ENCODE assay signal across 11 cellular contexts in genomic region chrX:40552768-40553167, GRCh38. TPM values are rescaled to one million over a fixed set of nuclear protein-coding genes. Genes with fewer than 3 reads are reported as not detected.
DNase-seq lines count a peak whose midpoint lies in the region; ATAC-seq and TF ChIP-seq lines count a peak whose summit lies in the region.
"Had no signal": no experiment of that assay in that cellular context is flagged by ENCODE, and none has a peak within 500 bp of the region (broad histone marks: within the 10 kb centered on the region; RNA-seq: fewer than 3 reads in every experiment).

No MANE protein-coding gene starts in this region.

- H3K4me3 Mint-ChIP-seq in glutamatergic neuron (ENCODE audit: unreplicated experiment), result no peak overlapping the region
- no peak overlapping the region for H3K4me3 Mint-ChIP-seq in T-cell
- H3K4me3 Mint-ChIP-seq: stimulated activated naive CD8-positive, alpha-beta T cell treated with anti-CD3 and anti-CD28 coated beads, Interleukin-15, Interleukin-2, amounts not matched to agents 100 ng/mL and 50 ng/mL, for 24 hours had no signal

- in situ Hi-C loops in GM23248 (cut with MboI), result no loop called here

- peak; percentile 42 for TF ChIP-seq CTCF in AG10803 (conservative IDR thresholded peaks at IDR 0.05; ENCODE audit: low read length)
- TF ChIP-seq CTCF in RWPE1 (conservative IDR thresholded peaks at IDR 0.05; ENCODE audit: low read depth), result 0 out of 2 replicates have a peak, but pooled peaks have one; percentile 8
- no peak for TF ChIP-seq CTCF in glutamatergic neuron (IDR thresholded peaks at IDR 0.05; ENCODE audit: partially characterized antibody, unreplicated experiment)
- TF ChIP-seq CTCF in left lung (IDR thresholded peaks at IDR 0.05), result no peak

- H3K9me3 Mint-ChIP-seq in glutamatergic neuron (ENCODE audit: unreplicated experiment), result peaks cover 6% of the 10 kb centered on the region
- H3K9me3 Mint-ChIP-seq in T-cell, result no peaks in the 10 kb centered on the region
- H3K9me3 Mint-ChIP-seq: stimulated activated naive CD8-positive, alpha-beta T cell treated with anti-CD3 and anti-CD28 coated beads, Interleukin-15, Interleukin-2, amounts not matched to agents 100 ng/mL and 50 ng/mL, for 24 hours had no signal

- H3F3A ChIP-seq in GM23248 (ENCODE audit: insufficient read depth), result no peaks in the 10 kb centered on the region

- H3K79me2 ChIP-seq in GM23248 (ENCODE audit: insufficient read depth), result no peaks in the 10 kb centered on the region

- H2AFZ ChIP-seq in GM23248, result no peak overlapping the region

- H3K9me2 ChIP-seq in GM23248 (ENCODE audit: insufficient read depth), result no peaks in the 10 kb centered on the region

- H3K36me3 Mint-ChIP-seq in glutamatergic neuron (ENCODE audit: unreplicated experiment) (no peaks in the 10 kb centered on the region), T-cell (no peaks in the 10 kb centered on the region)

- 62% methylated on average over 5 of the region's 5 CpGs for WGBS in GM23248 (ENCODE audit: low coverage in 1 of 2, low lambda C conversion rate in 2 of 2, missing lambda C conversion rate in 2 of 2), 2 experiments

- H3K27ac Mint-ChIP-seq in glutamatergic neuron (ENCODE audit: unreplicated experiment) (peak overlapping the region; percentile 38), T-cell (no peak overlapping the region)
- H3K27ac Mint-ChIP-seq: stimulated activated naive CD8-positive, alpha-beta T cell treated with anti-CD3 and anti-CD28 coated beads, Interleukin-15, Interleukin-2, amounts not matched to agents 100 ng/mL and 50 ng/mL, for 24 hours had no signal

- no peak overlapping the region for H3K4me2 ChIP-seq in GM23248 (ENCODE audit: unreplicated experiment)

- DNase-seq in AG10803 (ENCODE audit: low read depth) (peak; percentile 20), GM23248 (peak; percentile 28), RWPE1 (ENCODE audit: low spot score) (no peak), glutamatergic neuron (no peak), left lung (no peak), T-cell (no peak)
- DNase-seq: cortex of kidney, NCI-H1105 treated with DMSO at 0.1 percent for 48 hours had no signal

- H3K27ac ChIP-seq in GM23248 (no peak overlapping the region), RWPE1 (no peak overlapping the region), left lung (no peak overlapping the region)

- POLR2A ChIA-PET in RWPE1 (lab: Yijun Ruan, JAX; ENCODE audit: low non-redundant PET), result no interaction called here
- POLR2A ChIA-PET in T-cell (lab: Charles Lee), result no interaction called here

- H3K27me3 Mint-ChIP-seq in glutamatergic neuron (ENCODE audit: unreplicated experiment) (peaks cover 7% of the 10 kb centered on the region), T-cell (peaks cover 0 to 29% of the 10 kb centered on the region in 2 donors)
- H3K27me3 Mint-ChIP-seq: stimulated activated naive CD8-positive, alpha-beta T cell treated with anti-CD3 and anti-CD28 coated beads, Interleukin-15, Interleukin-2, amounts not matched to agents 100 ng/mL and 50 ng/mL, for 24 hours had no signal

- CTCF ChIA-PET in RWPE1 (lab: Yijun Ruan, JAX), result no interaction called here
- CTCF ChIA-PET in T-cell (lab: Charles Lee), result no interaction called here

- no peak for ATAC-seq in GM21528 (IDR thresholded peaks at IDR 0.05; ENCODE audit: low FRiP score, unreplicated experiment)
- ATAC-seq in left lung, result no peak
- no peak for ATAC-seq in GM19035 (IDR thresholded peaks at IDR 0.05; ENCODE audit: unreplicated experiment)
- ATAC-seq in T-cell (replicated peaks in 1 of 4), result no peak

- no peaks in the 10 kb centered on the region for H3K36me3 ChIP-seq in GM23248 (ENCODE audit: low read depth)
- H3K36me3 ChIP-seq in left lung, result no peaks in the 10 kb centered on the region

- H3K9ac ChIP-seq in GM23248, result no peak overlapping the region

- no peaks in the 10 kb centered on the region for H3K4me1 ChIP-seq in GM23248 (ENCODE audit: insufficient read depth)
- no peaks in the 10 kb centered on the region for H3K4me1 ChIP-seq in left lung

- H4K20me1 ChIP-seq in GM23248 (ENCODE audit: insufficient read depth), result no peaks in the 10 kb centered on the region

- intact Hi-C loops in left lung (cut with DNase I), result no loop called here

- no peaks in the 10 kb centered on the region for H3K9me3 ChIP-seq in GM23248 (ENCODE audit: low read depth)
- H3K9me3 ChIP-seq in left lung, result no peaks in the 10 kb centered on the region

- H3K4me1 Mint-ChIP-seq in glutamatergic neuron (ENCODE audit: low read depth, unreplicated experiment) (peaks cover 20% of the 10 kb centered on the region), T-cell (no peaks in the 10 kb centered on the region)

- H3K27me3 ChIP-seq in GM23248 (replicated peaks; ENCODE audit: insufficient read depth), result no peaks in the 10 kb centered on the region
- peaks cover 0 to 8% of the 10 kb centered on the region in 2 donors for H3K27me3 ChIP-seq in left lung

- H3K4me3 ChIP-seq in AG10803 (ENCODE audit: low read length), result no peak overlapping the region
- H3K4me3 ChIP-seq in GM23248, result no peak overlapping the region
- H3K4me3 ChIP-seq in left lung, result no peak overlapping the region

RNA-seq across cellular contexts. Expression of gene ATP6AP2, which starts 28.0 kb away (rescaled TPM):
- 211 and 212 TPM in 2 replicates for total RNA-seq in GM23248 (2014; rRNA removed; shearing (Covaris generic))
- polyA plus RNA-seq in GM23248 (2016; fragmentation: Nextera tagmentation; extraction: Ambion mirVana), result 442 and 443 TPM in 2 replicates
- total RNA-seq in glutamatergic neuron (ENCODE audit: unreplicated experiment), result 59.0 TPM
- 100 to 1,000 TPM; 129 to 135 TPM for total RNA-seq in left lung
- 10 to 100 TPM; 62.3 to 92.0 (median 74.1) TPM for total RNA-seq in T-cell

Comparison
In these comparisons a context has a peak if more than half of its experiments do, and no peak if none do; other contexts are left out.
1. DNase-seq: peak in AG10803 (single experiment) and GM23248 (single experiment); none in RWPE1 (single experiment), glutamatergic neuron (single experiment), left lung (0 of 2) and T-cell (0 of 34).
2. CTCF ChIP-seq: peak in AG10803 (single experiment) and RWPE1 (single experiment); none in glutamatergic neuron (single experiment) and left lung (0 of 2).